ENCODE assay signal across 34 cellular contexts in genomic region chr4:123824524-123824923, GRCh38.
A peak's percentile ranks its signal among the peaks of the same experiment; 100 is the strongest.
DNase-seq lines count a peak whose midpoint lies in the region; ATAC-seq, FAIRE-seq and TF ChIP-seq lines count a peak whose summit lies in the region.
"Had no signal": no experiment of that assay in that cellular context is flagged by ENCODE, and none has a peak within 500 bp of the region (broad histone marks: within the 10 kb centered on the region; RNA-seq: fewer than 3 reads in every experiment).

No MANE protein-coding gene starts in this region.

- H3K27ac Mint-ChIP-seq in activated naive CD4-positive, alpha-beta T cell treated with anti-CD3 and anti-CD28 coated beads, Interleukin-2, amount 10 ng/mL, durations not matched to agents 7 days and 5 days = no peak overlapping the region
- no peak overlapping the region for H3K27ac Mint-ChIP-seq in activated CD4-positive, alpha-beta memory T cell treated with anti-CD3 and anti-CD28 coated beads, Interleukin-2, amount 10 ng/mL, durations not matched to agents 7 days and 5 days
- H3K27ac Mint-ChIP-seq: activated naive CD8-positive, alpha-beta T cell treated with anti-CD3 and anti-CD28 coated beads for 36 hours; H9; mesothelial cell of epicardium; progenitor cell of endocrine pancreas; stimulated activated effector memory CD8-positive, alpha-beta T cell treated with anti-CD3 and anti-CD28 coated beads, Interleukin-12 subunit alpha, Interleukin-12 subunit beta, amount 100 ng/mL, for 72 hours; type B pancreatic cell had no signal

- no peaks in the 10 kb centered on the region for H3K36me3 Mint-ChIP-seq in activated naive CD4-positive, alpha-beta T cell treated with anti-CD3 and anti-CD28 coated beads, Interleukin-2, amount 10 ng/mL, durations not matched to agents 7 days and 5 days
- H3K36me3 Mint-ChIP-seq in activated CD4-positive, alpha-beta memory T cell treated with anti-CD3 and anti-CD28 coated beads, Interleukin-2, amount 10 ng/mL, durations not matched to agents 7 days and 5 days (ENCODE audit: low read depth) = no peaks in the 10 kb centered on the region
- H3K36me3 Mint-ChIP-seq: activated naive CD8-positive, alpha-beta T cell treated with anti-CD3 and anti-CD28 coated beads for 36 hours; stimulated activated effector memory CD8-positive, alpha-beta T cell treated with anti-CD3 and anti-CD28 coated beads, Interleukin-12 subunit alpha, Interleukin-12 subunit beta, amount 100 ng/mL, for 72 hours had no signal

- DNase-seq in GM23248 = peak; percentile 39
- peak; percentile 52 for DNase-seq in fibroblast of mammary gland (ENCODE audit: low read depth)
- no peak for DNase-seq in sciatic nerve (ENCODE audit: low spot score)
- no peak for DNase-seq in activated naive CD4-positive, alpha-beta T cell treated with anti-CD3 and anti-CD28 coated beads, Interleukin-2, amount 10 ng/mL, durations not matched to agents 7 days and 5 days
- DNase-seq in activated effector memory CD4-positive, alpha-beta T cell treated with Interleukin-2 at 50 U/mL for 16 hours = no peak
- no peak for DNase-seq in activated CD4-positive, alpha-beta memory T cell treated with anti-CD3 and anti-CD28 coated beads, Interleukin-2, amount 10 ng/mL, durations not matched to agents 7 days and 5 days
- DNase-seq: activated CD4-positive, alpha-beta T cell treated with anti-CD3 and anti-CD28 coated beads for 48 hours; activated CD8-positive, alpha-beta memory T cell treated with anti-CD3 and anti-CD28 coated beads for 24 hours; activated effector memory CD4-positive, alpha-beta T cell treated with anti-CD3 and anti-CD28 coated beads, Interleukin-2, amount 50 U/mL, for 16 hours; activated naive CD8-positive, alpha-beta T cell treated with anti-CD3 and anti-CD28 coated beads for 36 hours; C1 segment of cervical spinal cord; DMS153; dorsolateral prefrontal cortex; esophagus squamous epithelium; H9; islet precursor cell; Kasumi-1; MV-4-11; NCI-H146; NCI-H446 treated with DMSO at 0.1 percent for 48 hours; NCI-H82; substantia nigra; T1000; WERI-Rb-1 had no signal

- H3K4me3 ChIP-seq in GM23248 (no peak overlapping the region), fibroblast of mammary gland (ENCODE audit: control insufficient read depth, low read depth, low read length) (no peak overlapping the region)
- H3K4me3 ChIP-seq: dorsolateral prefrontal cortex, esophagus squamous epithelium, GM12878 had no signal

- intact Hi-C loops in sciatic nerve (cut with DNase I) = no loop called here

- CTCF ChIA-PET in activated naive CD4-positive, alpha-beta T cell treated with anti-CD3 and anti-CD28 coated beads, Interleukin-2, amount 10 ng/mL, durations not matched to agents 7 days and 5 days (lab: Charles Lee) = no interaction called here
- CTCF ChIA-PET in activated CD4-positive, alpha-beta memory T cell treated with anti-CD3 and anti-CD28 coated beads, Interleukin-2, amount 10 ng/mL, durations not matched to agents 7 days and 5 days (lab: Charles Lee) = no interaction called here

- H3K36me3 ChIP-seq in GM23248 (ENCODE audit: low read depth) = no peaks in the 10 kb centered on the region
- H3K36me3 ChIP-seq: esophagus squamous epithelium, neutrophil, WERI-Rb-1 had no signal

- H3K27ac ChIP-seq in GM23248 = no peak overlapping the region
- H3K27ac ChIP-seq: dorsolateral prefrontal cortex, esophagus squamous epithelium, neutrophil, WERI-Rb-1 had no signal

- no peak overlapping the region for H3K4me2 ChIP-seq in GM23248 (ENCODE audit: unreplicated experiment)

- in situ Hi-C loops in GM23248 (cut with MboI) = no loop called here

- H3K9me2 ChIP-seq in GM23248 (ENCODE audit: insufficient read depth) = 0 out of 2 replicates have a peak, but pooled peaks cover 8% of the 10 kb centered on the region

- no peak overlapping the region for H2AFZ ChIP-seq in GM23248

- H4K20me1 ChIP-seq in GM23248 (ENCODE audit: insufficient read depth) = no peaks in the 10 kb centered on the region

- H3K9me3 ChIP-seq in GM23248 (ENCODE audit: low read depth) = no peaks in the 10 kb centered on the region
- H3K9me3 ChIP-seq: esophagus squamous epithelium, neutrophil had no signal

- H3K9me3 Mint-ChIP-seq in activated naive CD4-positive, alpha-beta T cell treated with anti-CD3 and anti-CD28 coated beads, Interleukin-2, amount 10 ng/mL, durations not matched to agents 7 days and 5 days = no peaks in the 10 kb centered on the region
- H3K9me3 Mint-ChIP-seq in activated CD4-positive, alpha-beta memory T cell treated with anti-CD3 and anti-CD28 coated beads, Interleukin-2, amount 10 ng/mL, durations not matched to agents 7 days and 5 days = no peaks in the 10 kb centered on the region
- H3K9me3 Mint-ChIP-seq: activated naive CD8-positive, alpha-beta T cell treated with anti-CD3 and anti-CD28 coated beads for 36 hours; stimulated activated effector memory CD8-positive, alpha-beta T cell treated with anti-CD3 and anti-CD28 coated beads, Interleukin-12 subunit alpha, Interleukin-12 subunit beta, amount 100 ng/mL, for 72 hours had no signal

- POLR2A ChIA-PET in activated CD4-positive, alpha-beta memory T cell treated with anti-CD3 and anti-CD28 coated beads, Interleukin-2, amount 10 ng/mL, durations not matched to agents 7 days and 5 days (lab: Charles Lee) = no interaction called here

- H3K4me3 Mint-ChIP-seq in activated naive CD4-positive, alpha-beta T cell treated with anti-CD3 and anti-CD28 coated beads, Interleukin-2, amount 10 ng/mL, durations not matched to agents 7 days and 5 days = no peak overlapping the region
- H3K4me3 Mint-ChIP-seq in activated CD4-positive, alpha-beta memory T cell treated with anti-CD3 and anti-CD28 coated beads, Interleukin-2, amount 10 ng/mL, durations not matched to agents 7 days and 5 days = no peak overlapping the region
- H3K4me3 Mint-ChIP-seq: activated naive CD8-positive, alpha-beta T cell treated with anti-CD3 and anti-CD28 coated beads for 36 hours; central memory CD8-positive, alpha-beta T cell; H9; mesothelial cell of epicardium; stimulated activated effector memory CD8-positive, alpha-beta T cell treated with anti-CD3 and anti-CD28 coated beads, Interleukin-12 subunit alpha, Interleukin-12 subunit beta, amount 100 ng/mL, for 72 hours; type B pancreatic cell had no signal

- H3F3A ChIP-seq in GM23248 (ENCODE audit: insufficient read depth) = peaks cover 11% of the 10 kb centered on the region; the same call in 1 of the 2 replicates

- no peak overlapping the region for H3K9ac ChIP-seq in GM23248

- H3K27me3 Mint-ChIP-seq in activated naive CD4-positive, alpha-beta T cell treated with anti-CD3 and anti-CD28 coated beads, Interleukin-2, amount 10 ng/mL, durations not matched to agents 7 days and 5 days = no peaks in the 10 kb centered on the region
- no peaks in the 10 kb centered on the region for H3K27me3 Mint-ChIP-seq in activated CD4-positive, alpha-beta memory T cell treated with anti-CD3 and anti-CD28 coated beads, Interleukin-2, amount 10 ng/mL, durations not matched to agents 7 days and 5 days
- H3K27me3 Mint-ChIP-seq: central memory CD8-positive, alpha-beta T cell; progenitor cell of endocrine pancreas had no signal

- H3K79me2 ChIP-seq in GM23248 (ENCODE audit: insufficient read depth) = no peaks in the 10 kb centered on the region

- WGBS in GM23248 (ENCODE audit: low coverage in 1 of 2, low lambda C conversion rate in 2 of 2, missing lambda C conversion rate in 2 of 2), 2 experiments = 79 to 83% methylated on average over 1 of the region's 1 CpG

- peaks cover 38% of the 10 kb centered on the region for H3K4me1 ChIP-seq in GM23248 (ENCODE audit: insufficient read depth)

- peak; percentile 22 for ATAC-seq in sciatic nerve
- ATAC-seq: GM12878; stimulated activated effector memory CD8-positive, alpha-beta T cell treated with anti-CD3 and anti-CD28 coated beads, Interleukin-12 subunit alpha, Interleukin-12 subunit beta, amount 100 ng/mL, for 72 hours had no signal

- no peaks in the 10 kb centered on the region for H3K4me1 Mint-ChIP-seq in activated naive CD4-positive, alpha-beta T cell treated with anti-CD3 and anti-CD28 coated beads, Interleukin-2, amount 10 ng/mL, durations not matched to agents 7 days and 5 days
- H3K4me1 Mint-ChIP-seq in activated CD4-positive, alpha-beta memory T cell treated with anti-CD3 and anti-CD28 coated beads, Interleukin-2, amount 10 ng/mL, durations not matched to agents 7 days and 5 days = no peaks in the 10 kb centered on the region
- H3K4me1 Mint-ChIP-seq: activated naive CD8-positive, alpha-beta T cell treated with anti-CD3 and anti-CD28 coated beads for 36 hours; central memory CD8-positive, alpha-beta T cell; stimulated activated effector memory CD8-positive, alpha-beta T cell treated with anti-CD3 and anti-CD28 coated beads, Interleukin-12 subunit alpha, Interleukin-12 subunit beta, amount 100 ng/mL, for 72 hours had no signal

- H3K27me3 ChIP-seq in GM23248 (replicated peaks; ENCODE audit: insufficient read depth) = no peaks in the 10 kb centered on the region
- H3K27me3 ChIP-seq: esophagus squamous epithelium, neutrophil had no signal

- TF ChIP-seq CTCF in fibroblast of mammary gland (conservative IDR thresholded peaks at IDR 0.05; ENCODE audit: control insufficient read depth, insufficient read depth, low read depth, low read length) = no peak

- FAIRE-seq in TTC549 (lab: Jason Lieb, UNC) = peak; percentile 45
- FAIRE-seq: endometrium, GM12878, RCC 7860 had no signal

Comparison
In these comparisons a context has a peak if more than half of its experiments do, and no peak if none do; other contexts are left out.
1. DNase-seq: peak in GM23248 (single experiment) and fibroblast of mammary gland (single experiment); none in sciatic nerve (single experiment), activated naive CD4-positive, alpha-beta T cell treated with anti-CD3 and anti-CD28 coated beads, Interleukin-2, amount 10 ng/mL, durations not matched to agents 7 days and 5 days (single experiment), activated effector memory CD4-positive, alpha-beta T cell treated with Interleukin-2 at 50 U/mL for 16 hours (single experiment) and activated CD4-positive, alpha-beta memory T cell treated with anti-CD3 and anti-CD28 coated beads, Interleukin-2, amount 10 ng/mL, durations not matched to agents 7 days and 5 days (single experiment).